ENCODE assay signal across 8 cellular contexts in genomic region chr3:89851974-89852621, GRCh38.
A peak's percentile ranks its signal among the peaks of the same experiment; 100 is the strongest.
DNase-seq lines count a peak whose midpoint lies in the region; ATAC-seq and TF ChIP-seq lines count a peak whose summit lies in the region.

No MANE protein-coding gene starts in this region.

- DNase-seq in DMS153 (lab: John Stamatoyannopoulos, UW), result peak; percentile 32
- DNase-seq in MM.1S, result no peak
- peak; percentile 27 for DNase-seq in brain microvascular endothelial cell
- peak; percentile 48 to 77 for DNase-seq in mesothelial cell of epicardium (ENCODE audit: low spot score in 2 of 2, unreplicated experiment in 2 of 2)
- DNase-seq in middle frontal gyrus (ENCODE audit: extremely low spot score, low spot score), result no peak
- no peak for DNase-seq in dermis blood vessel endothelial cell

- no peaks in the 10 kb centered on the region for H3K27me3 Mint-ChIP-seq in mesothelial cell of epicardium (ENCODE audit: low read depth)

- no peak for ATAC-seq in HG02970 (IDR thresholded peaks at IDR 0.05; ENCODE audit: low FRiP score, unreplicated experiment)
- no peak for ATAC-seq in HG02884 (IDR thresholded peaks at IDR 0.05; ENCODE audit: unreplicated experiment)

- no peaks in the 10 kb centered on the region for H3K9me3 Mint-ChIP-seq in mesothelial cell of epicardium

- H3F3A ChIP-seq in MM.1S (ENCODE audit: insufficient read depth, low read length), result no peaks in the 10 kb centered on the region

- H3K9ac ChIP-seq in MM.1S (ENCODE audit: low read length), result no peak overlapping the region

- H3K4me3 ChIP-seq in MM.1S (ENCODE audit: low read length), result no peak overlapping the region
- H3K4me3 ChIP-seq in brain microvascular endothelial cell (ENCODE audit: low read depth, low read length), result no peak overlapping the region

- peaks cover 20% of the 10 kb centered on the region for H3K4me1 Mint-ChIP-seq in mesothelial cell of epicardium

- H3K9me2 ChIP-seq in MM.1S (replicated peaks; ENCODE audit: insufficient read depth, low read length), result no peaks in the 10 kb centered on the region

- in situ Hi-C loops in brain microvascular endothelial cell (cut with HindIII; ENCODE audit: low pct_ligation_motif_present, low sequenced_read_pairs), result no loop called here

- no peaks in the 10 kb centered on the region for H3K36me3 ChIP-seq in MM.1S (replicated peaks; ENCODE audit: insufficient read depth, low read length)
- H3K36me3 ChIP-seq in brain microvascular endothelial cell (replicated peaks), result no peaks in the 10 kb centered on the region

- H3K4me2 ChIP-seq in MM.1S (ENCODE audit: low read depth, low read length), result no peak overlapping the region

- no peak overlapping the region for H3K27ac ChIP-seq in MM.1S (ENCODE audit: low read length)
- no peak overlapping the region for H3K27ac ChIP-seq in brain microvascular endothelial cell

- no peaks in the 10 kb centered on the region for H4K20me1 ChIP-seq in MM.1S (ENCODE audit: insufficient read depth, low read length)

- no peaks in the 10 kb centered on the region for H3K79me2 ChIP-seq in MM.1S (ENCODE audit: low read length)

- peak; percentile 22 for TF ChIP-seq CTCF in MM.1S (IDR thresholded peaks at IDR 0.05; ENCODE audit: low read length)
- peak; percentile 89 for TF ChIP-seq CTCF in brain microvascular endothelial cell (IDR thresholded peaks at IDR 0.05; ENCODE audit: low read depth, low read length, missing control alignments)
- TF ChIP-seq CTCF in mesothelial cell of epicardium (IDR thresholded peaks at IDR 0.05; ENCODE audit: unreplicated experiment), result peak; percentile 28

- peak overlapping the region; percentile 23 for H3K27ac Mint-ChIP-seq in mesothelial cell of epicardium

- H3K4me1 ChIP-seq in MM.1S (ENCODE audit: low read length), result no peaks in the 10 kb centered on the region

- H3K4me3 Mint-ChIP-seq in mesothelial cell of epicardium, result no peak overlapping the region

- no peaks in the 10 kb centered on the region for H3K36me3 Mint-ChIP-seq in mesothelial cell of epicardium

- H2AFZ ChIP-seq in MM.1S (ENCODE audit: low read length), result no peak overlapping the region

- no peaks in the 10 kb centered on the region for H3K9me3 ChIP-seq in MM.1S (replicated peaks; ENCODE audit: insufficient read depth, low read length)

- H3K27me3 ChIP-seq in MM.1S (replicated peaks; ENCODE audit: insufficient read depth, low read length), result no peaks in the 10 kb centered on the region
- no peaks in the 10 kb centered on the region for H3K27me3 ChIP-seq in brain microvascular endothelial cell (replicated peaks)

Comparison
In these comparisons a context has a peak if more than half of its experiments do, and no peak if none do; other contexts are left out.
1. DNase-seq: peak in DMS153 (single experiment), brain microvascular endothelial cell (single experiment) and mesothelial cell of epicardium (2 of 2); none in MM.1S (single experiment), middle frontal gyrus (single experiment) and dermis blood vessel endothelial cell (single experiment).
2. CTCF ChIP-seq: peak in every context shown above with its lines; median percentile 89 in brain microvascular endothelial cell; 28 in mesothelial cell of epicardium; 22 in MM.1S.